8 cellular contexts compared by ENCODE assay signal in genomic region chr11:65718964-65719492, GRCh38.
DNase-seq lines count a peak whose midpoint lies in the region; ATAC-seq and TF ChIP-seq lines count a peak whose summit lies in the region.

No MANE protein-coding gene starts in this region.

- H3K9me3 ChIP-seq in SK-N-MC (ENCODE audit: low read depth, low read length): no peaks in the 10 kb centered on the region

- peak overlapping the region; percentile 81 for H3K4me3 ChIP-seq in GM12875 (ENCODE audit: low read depth, low read length)
- H3K4me3 ChIP-seq in SK-N-MC: peak overlapping the region; percentile 95
- H3K4me3 ChIP-seq in fibroblast of mammary gland (ENCODE audit: control insufficient read depth, low read depth, low read length): peak overlapping the region; percentile 69
- peak overlapping the region; percentile 93 for H3K4me3 ChIP-seq in rectal smooth muscle tissue (ENCODE audit: low read length)

- H3K36me3 ChIP-seq in SK-N-MC (ENCODE audit: insufficient read depth, low read length): peaks cover 51% of the 10 kb centered on the region
- H3K36me3 ChIP-seq in rectal smooth muscle tissue (ENCODE audit: control insufficient read depth, insufficient read depth, low read length): peaks cover 34% of the 10 kb centered on the region

- H3K9ac ChIP-seq in SK-N-MC (ENCODE audit: insufficient read length): peak overlapping the region; percentile 72
- H3K9ac ChIP-seq in rectal smooth muscle tissue (ENCODE audit: low read length): no peak overlapping the region

- no peaks in the 10 kb centered on the region for H3K27me3 ChIP-seq in rectal smooth muscle tissue (ENCODE audit: control insufficient read depth, insufficient read depth, low read length)

- TF ChIP-seq CTCF in GM12875 (IDR thresholded peaks at IDR 0.05; ENCODE audit: borderline replicate concordance, insufficient read depth, low read depth, low read length) (no peak), fibroblast of mammary gland (conservative IDR thresholded peaks at IDR 0.05; ENCODE audit: control insufficient read depth, insufficient read depth, low read depth, low read length) (no peak)

- ATAC-seq in GM21526 (IDR thresholded peaks at IDR 0.05; ENCODE audit: low FRiP score, unreplicated experiment): no peak
- ATAC-seq in HG03432 (IDR thresholded peaks at IDR 0.05; ENCODE audit: unreplicated experiment): no peak
- ATAC-seq in GM18867 (IDR thresholded peaks at IDR 0.05; ENCODE audit: unreplicated experiment): no peak

- no peak overlapping the region for H3K27ac ChIP-seq in SK-N-MC
- H3K27ac ChIP-seq in rectal smooth muscle tissue (ENCODE audit: low read depth, low read length): no peak overlapping the region

- H3K4me1 ChIP-seq in rectal smooth muscle tissue (ENCODE audit: control insufficient read depth, insufficient read depth, low read length): peaks cover 15% of the 10 kb centered on the region

- DNase-seq in SK-N-MC (ENCODE audit: low read depth, low spot score) (no peak), fibroblast of mammary gland (ENCODE audit: low read depth) (peak; percentile 51)
- no peak for DNase-seq in effector CD8-positive, alpha-beta T cell (lab: John Stamatoyannopoulos, UW)
